7 cellular contexts compared by ENCODE assay signal in genomic region chr17:50114849-50115357, GRCh38. TPM values are rescaled to one million over a fixed set of nuclear protein-coding genes. Genes with fewer than 3 reads are reported as not detected.
DNase-seq lines count a peak whose midpoint lies in the region; ATAC-seq and TF ChIP-seq lines count a peak whose summit lies in the region.
"Had no signal": no experiment of that assay in that cellular context is flagged by ENCODE, and none has a peak within 500 bp of the region (broad histone marks: within the 10 kb centered on the region; RNA-seq: fewer than 3 reads in every experiment).

No MANE protein-coding gene starts in this region.

- no peaks in the 10 kb centered on the region for H3K9me3 ChIP-seq in A673 (ENCODE audit: low read depth, low read length, poor library complexity, severe bottlenecking)

- TF ChIP-seq CTCF in A673 (conservative IDR thresholded peaks at IDR 0.05; ENCODE audit: low read depth, low read length) (peak; percentile 91), GM23338 (conservative IDR thresholded peaks at IDR 0.05; ENCODE audit: low read depth in 2 of 2) (peak; percentile 86 to 93)

- POLR2A ChIA-PET in A673 (lab: Charles Lee; ENCODE audit: low non-redundant PET): interaction anchor here (0.8 kb wide), 1 partner anchor 37 kb away, joined by 11 read pairs; no protein-coding TSS in a partner anchor

- intact Hi-C loops in A673 (cut with micrococcal nuclease; ENCODE audit: unreplicated experiment): loop anchor here (1.0 kb wide), 1 partner anchor 46 kb away; no protein-coding TSS in a partner anchor

- peak overlapping the region; percentile 33 for H3K27ac ChIP-seq in A673 (ENCODE audit: low read depth, low read length, poor library complexity, severe bottlenecking)
- H3K27ac ChIP-seq in GM23338 (ENCODE audit: low read depth): no peak overlapping the region

- H3K36me3 ChIP-seq in A673 (ENCODE audit: insufficient read depth, low read length, poor library complexity, severe bottlenecking) (peaks cover 5% of the 10 kb centered on the region), GM23338 (ENCODE audit: insufficient read depth) (no peaks in the 10 kb centered on the region)

- no peaks in the 10 kb centered on the region for H3K79me2 ChIP-seq in GM23338 (replicated peaks; ENCODE audit: insufficient read depth)

- no peaks in the 10 kb centered on the region for H4K20me1 ChIP-seq in GM23338 (replicated peaks; ENCODE audit: insufficient read depth)

- H3K4me2 ChIP-seq in GM23338: no peak overlapping the region

- peaks cover 4% of the 10 kb centered on the region; the same call in 2 of the 3 replicates for H3K36me3 Mint-ChIP-seq in GM23338 (ENCODE audit: low read depth)
- H3K36me3 Mint-ChIP-seq: naive thymus-derived CD8-positive, alpha-beta T cell had no signal

- no peak overlapping the region for H3K27ac Mint-ChIP-seq in GM23338

- no peak overlapping the region for H2AFZ ChIP-seq in GM23338

- CTCF ChIA-PET in A673 (lab: Charles Lee): interaction anchor here (0.7 to 1.8 kb wide), 8 partner anchors 9 to 85 kb away, joined by 3 to 9 read pairs (median 4); no protein-coding TSS in a partner anchor

- H3K4me3 ChIP-seq in A673 (ENCODE audit: low read depth, low read length, poor library complexity, severe bottlenecking) (no peak overlapping the region), GM23338 (no peak overlapping the region)

- H3K27me3 ChIP-seq in A673 (replicated peaks; ENCODE audit: insufficient read depth, low read depth, low read length, poor library complexity): no peaks in the 10 kb centered on the region
- H3K27me3 ChIP-seq in GM23338 (ENCODE audit: insufficient read depth): peaks cover 35% of the 10 kb centered on the region

- peaks cover 16% of the 10 kb centered on the region for H3K4me1 ChIP-seq in A673 (ENCODE audit: insufficient read depth, low read length, poor library complexity, severe bottlenecking)
- peaks cover 16% of the 10 kb centered on the region; the same call in 1 of the 2 replicates for H3K4me1 ChIP-seq in GM23338 (ENCODE audit: insufficient read depth)

- peaks cover 30% of the 10 kb centered on the region for H3K27me3 Mint-ChIP-seq in GM23338 (ENCODE audit: insufficient read depth, low read depth, poor library complexity)

- H3K4me1 Mint-ChIP-seq in GM23338: peaks cover 18% of the 10 kb centered on the region

- peaks cover 6% of the 10 kb centered on the region; the same call in 1 of the 2 replicates for H3F3A ChIP-seq in GM23338 (replicated peaks; ENCODE audit: low read depth)

- BruUV-seq in A673 (replicated peaks; lab: Mats Ljungman, UMichigan): no TSS peak

- H3K9me3 Mint-ChIP-seq in GM23338: no peaks in the 10 kb centered on the region
- H3K9me3 Mint-ChIP-seq: naive thymus-derived CD8-positive, alpha-beta T cell had no signal

- peak; percentile 18 for ATAC-seq in GM23338
- no peak for ATAC-seq in activated CD4-positive, CD25-positive, alpha-beta regulatory T cell treated with anti-CD3 and anti-CD28 coated beads, Interleukin-2, amount 50 U/mL, for 24 hours

- H3K9me2 ChIP-seq in GM23338 (ENCODE audit: insufficient read depth): no peaks in the 10 kb centered on the region

- DNase-seq in A673 (ENCODE audit: low spot score): peak; percentile 87
- peak; percentile 94 for DNase-seq in GM23338 (ENCODE audit: low spot score)
- peak; percentile 53 for DNase-seq in RPMI7951 (ENCODE audit: low read depth)
- DNase-seq in fibroblast of peridontal ligament (ENCODE audit: extremely low read depth): peak; percentile 78
- no peak for DNase-seq in DMS79 treated with DMSO at 0.1 percent for 48 hours (lab: John Stamatoyannopoulos, UW)

- H3K4me3 Mint-ChIP-seq in GM23338: no peak overlapping the region; the same call in 2 of the 3 replicates

TF ChIP-seq in GM23338, 12 proteins besides CTCF, POLR2A, EP300 and RAD21 (continues in another document):
- TF ChIP-seq EZH2 (IDR thresholded peaks at IDR 0.05; ENCODE audit: low read depth, unreplicated experiment) (no peak), POLR2AphosphoS5 (IDR thresholded peaks at IDR 0.05; ENCODE audit: low read depth) (no peak), ZNF462 (CRISPR knock-in tag; IDR thresholded peaks at IDR 0.05) (no peak), CREB1 (CRISPR knock-in tag; IDR thresholded peaks at IDR 0.05; ENCODE audit: low read depth) (no peak)

RNA-seq across cellular contexts. Expression of gene SAMD14, which starts 15.1 kb away (rescaled TPM):
- total RNA-seq in A673 (2021): 45.0 and 51.4 TPM in 2 replicates
- 1.3 and 4.7 TPM in 2 replicates for total RNA-seq in GM23338 (2014; rRNA removed; shearing (Covaris generic))
- polyA plus RNA-seq in GM23338 (2016; fragmentation: Nextera tagmentation; extraction: Ambion mirVana): 0.70 and 0.97 TPM in 2 replicates
- 0.10 and 0.24 TPM in 2 replicates for total RNA-seq in RPMI7951 (2014; rRNA removed; shearing (Covaris generic))
- polyA plus RNA-seq: naive thymus-derived CD8-positive, alpha-beta T cell had no signal

RNA-seq across cellular contexts. Expression of gene PDK2, which starts 19.8 kb away (rescaled TPM):
- 20.4 and 31.6 TPM in 2 replicates for total RNA-seq in A673 (2021)
- 11.4 and 15.9 TPM in 2 replicates for total RNA-seq in GM23338 (2014; rRNA removed; shearing (Covaris generic))
- polyA plus RNA-seq in GM23338 (2016; fragmentation: Nextera tagmentation; extraction: Ambion mirVana): 12.0 and 13.2 TPM in 2 replicates
- total RNA-seq in RPMI7951 (2014; rRNA removed; shearing (Covaris generic)): 13.9 and 19.2 TPM in 2 replicates

RNA-seq across cellular contexts. Expression of gene PPP1R9B, which starts 35.6 kb away (rescaled TPM):
- total RNA-seq in A673 (2021): 61.3 and 68.4 TPM in 2 replicates
- 10.1 and 10.5 TPM in 2 replicates for total RNA-seq in GM23338 (2014; rRNA removed; shearing (Covaris generic))
- polyA plus RNA-seq in GM23338 (2016; fragmentation: Nextera tagmentation; extraction: Ambion mirVana): 1.9 and 2.1 TPM in 2 replicates
- 9.5 and 12.8 TPM in 2 replicates for total RNA-seq in RPMI7951 (2014; rRNA removed; shearing (Covaris generic))

RNA-seq across cellular contexts. Expression of gene SGCA, which starts 50.9 kb away (rescaled TPM):
- total RNA-seq in A673 (2021): not detected in 2 replicates
- total RNA-seq in GM23338 (2014; rRNA removed; shearing (Covaris generic)): not detected in 2 replicates
- 0.19 TPM in 1 of 2 replicates, not detected in the other for polyA plus RNA-seq in GM23338 (2016; fragmentation: Nextera tagmentation; extraction: Ambion mirVana)
- total RNA-seq in RPMI7951 (2014; rRNA removed; shearing (Covaris generic)): not detected in 2 replicates
- total RNA-seq: naive thymus-derived CD8-positive, alpha-beta T cell had no signal

RNA-seq across cellular contexts. Expression of gene ITGA3, which starts 59.0 kb away (rescaled TPM):
- 1.4 and 3.3 TPM in 2 replicates for total RNA-seq in A673 (2021)
- total RNA-seq in GM23338 (2014; rRNA removed; shearing (Covaris generic)): 23.2 and 28.3 TPM in 2 replicates
- polyA plus RNA-seq in GM23338 (2016; fragmentation: Nextera tagmentation; extraction: Ambion mirVana): 9.6 and 11.0 TPM in 2 replicates
- 213 and 279 TPM in 2 replicates for total RNA-seq in RPMI7951 (2014; rRNA removed; shearing (Covaris generic))
